In the genomic region with DNA sequence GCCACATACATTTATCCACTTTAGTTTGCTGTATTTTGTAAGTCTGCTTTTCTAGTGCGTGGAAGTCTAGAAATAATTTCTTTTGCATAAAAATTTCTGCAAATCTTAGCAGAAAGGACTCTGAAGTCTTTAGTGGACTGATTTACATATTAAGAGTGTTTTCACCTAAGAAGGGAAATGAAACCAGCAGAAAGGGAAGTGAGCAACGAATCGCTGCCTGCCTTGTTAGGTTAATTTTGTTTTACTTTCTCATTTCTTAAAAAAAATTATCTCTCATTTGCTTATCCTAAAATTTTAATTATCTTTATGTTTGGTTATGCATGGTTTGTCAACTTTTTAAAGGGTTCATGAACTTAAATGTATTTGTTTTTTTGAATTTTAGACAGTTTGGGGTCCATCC, we compare ENCODE assay signal across 1 cellular context.
TF ChIP-seq lines count a peak whose summit lies in the region.

No MANE protein-coding gene starts in this region.

TF ChIP-seq in GM23338, 12 proteins besides CTCF, POLR2A, EP300 and RAD21 (continued from another document):
- TF ChIP-seq REST (IDR thresholded peaks at IDR 0.05; ENCODE audit: unreplicated experiment) (no peak), ZNF114 (CRISPR knock-in tag; IDR thresholded peaks at IDR 0.05) (no peak), NANOG (IDR thresholded peaks at IDR 0.05; ENCODE audit: borderline replicate concordance) (no peak), CREB1 (CRISPR knock-in tag; IDR thresholded peaks at IDR 0.05; ENCODE audit: low read depth) (no peak), POLR2AphosphoS5 (IDR thresholded peaks at IDR 0.05; ENCODE audit: low read depth) (no peak), ZNF331 (CRISPR knock-in tag; IDR thresholded peaks at IDR 0.05; ENCODE audit: low read depth) (no peak), EZH2 (IDR thresholded peaks at IDR 0.05; ENCODE audit: low read depth, unreplicated experiment) (no peak)
